In the genomic region with DNA sequence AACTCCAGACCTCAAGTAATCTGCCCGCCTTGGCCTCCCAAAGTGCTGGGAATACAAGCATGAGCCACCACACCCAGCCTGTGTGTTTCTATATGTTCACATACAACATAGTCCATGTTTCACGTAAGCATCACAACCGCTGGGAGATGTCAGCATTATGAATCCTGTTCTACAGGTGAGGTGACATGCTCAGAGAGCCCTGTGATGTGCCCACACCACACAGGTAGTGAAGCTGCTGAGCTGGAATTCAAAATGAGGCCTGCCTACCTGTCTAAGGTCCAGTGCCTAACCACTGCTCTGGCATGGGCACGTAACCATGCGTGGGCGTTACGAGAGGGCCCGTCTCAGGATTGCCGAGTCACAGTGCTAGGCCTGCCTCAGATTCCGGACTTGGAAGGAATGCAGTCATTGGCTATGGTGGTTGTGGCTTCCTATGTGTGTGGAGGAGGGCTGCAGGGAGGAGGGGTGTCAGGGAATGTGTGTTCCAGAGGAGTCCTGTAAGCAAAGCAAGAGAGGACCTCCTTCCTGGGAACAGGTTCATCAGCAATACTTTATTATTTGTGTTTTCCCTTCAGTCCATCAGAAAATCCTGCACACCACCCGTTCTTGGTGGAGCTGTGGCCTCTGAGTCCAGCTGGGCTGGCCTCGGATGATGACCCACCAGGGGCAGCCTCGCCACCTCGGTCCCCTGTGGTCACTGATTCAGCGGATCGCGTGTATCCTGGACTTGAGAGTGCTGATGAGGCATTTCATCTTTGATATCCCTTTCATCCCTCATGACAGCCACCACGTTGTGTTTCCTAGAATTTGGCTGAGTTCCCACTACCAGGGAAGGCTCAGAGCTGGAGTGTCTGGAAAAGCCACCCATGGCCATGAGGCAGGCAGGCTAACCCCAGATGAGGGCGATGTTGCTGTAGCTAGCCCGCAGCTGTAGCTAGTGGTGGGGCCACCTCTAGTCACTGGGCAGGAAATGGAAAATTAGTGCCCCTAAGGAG, we compare ENCODE assay signal across 10 cellular contexts. TPM values are rescaled to one million over a fixed set of nuclear protein-coding genes. Genes with fewer than 3 reads are reported as not detected.
DNase-seq lines count a peak whose midpoint lies in the region; ATAC-seq, FAIRE-seq and TF ChIP-seq lines count a peak whose summit lies in the region.
"Had no signal": no experiment of that assay in that cellular context is flagged by ENCODE, and none has a peak within 500 bp of the region (broad histone marks: within the 10 kb centered on the region; RNA-seq: fewer than 3 reads in every experiment).

No MANE protein-coding gene starts in this region.

- H4K20me1 ChIP-seq in endothelial cell of umbilical vein (replicated peaks; ENCODE audit: control insufficient read depth, extremely low read depth, insufficient read depth, low read length) = no peaks in the 10 kb centered on the region

- H3K36me3 ChIP-seq in endothelial cell of umbilical vein (ENCODE audit: control insufficient read depth in 2 of 2, extremely low read depth in 1 of 2, insufficient read depth in 2 of 2, low read length in 2 of 2) (no peaks in the 10 kb centered on the region), psoas muscle (ENCODE audit: insufficient read depth in 1 of 2, low read depth in 1 of 2) (no peaks in the 10 kb centered on the region)

- no peak overlapping the region for H3K9ac ChIP-seq in endothelial cell of umbilical vein (replicated peaks; ENCODE audit: extremely low read depth, insufficient read depth, low read length)

- TF ChIP-seq POLR2A in NB4 (IDR thresholded peaks at IDR 0.05; ENCODE audit: extremely low read depth, insufficient read length) (no peak), endothelial cell of umbilical vein (IDR thresholded peaks at IDR 0.05; ENCODE audit: low read depth, low read length) (no peak)

- peak; percentile 73 for DNase-seq in Daoy (ENCODE audit: low read depth)
- peak; percentile 36 for DNase-seq in NB4 (ENCODE audit: low read depth)
- no peak for DNase-seq in endothelial cell of umbilical vein (ENCODE audit: low read depth, low spot score)
- peak; percentile 37 to 57 for DNase-seq in psoas muscle
- DNase-seq in DMS79 (lab: John Stamatoyannopoulos, UW) = no peak
- DNase-seq in cortex of kidney (lab: John Stamatoyannopoulos, UW) = no peak
- DNase-seq in GM13977 (ENCODE audit: low spot score) = no peak
- no peak for DNase-seq in ureter (ENCODE audit: low spot score)
- DNase-seq: right cardiac atrium had no signal

- H3K4me3 ChIP-seq in NB4 (ENCODE audit: low read depth, low read length) = no peak overlapping the region
- H3K4me3 ChIP-seq in endothelial cell of umbilical vein (replicated peaks in 1 of 3; ENCODE audit: insufficient read depth in 1 of 3, low read depth in 1 of 3, low read length in 3 of 3) = no peak overlapping the region
- no peak overlapping the region for H3K4me3 ChIP-seq in psoas muscle

- H2AFZ ChIP-seq in endothelial cell of umbilical vein (ENCODE audit: low read depth, low read length) = no peak overlapping the region

- H3K79me2 ChIP-seq in endothelial cell of umbilical vein (ENCODE audit: control insufficient read depth, insufficient read depth, low read length) = no peaks in the 10 kb centered on the region

- H3K27ac ChIP-seq in endothelial cell of umbilical vein (ENCODE audit: insufficient read depth, low read depth, low read length) = no peak overlapping the region
- H3K27ac ChIP-seq in psoas muscle = peak overlapping the region; percentile 78

- TF ChIP-seq CTCF in NB4 (IDR thresholded peaks at IDR 0.05; ENCODE audit: low read depth, low read length) = no peak
- no peak for TF ChIP-seq CTCF in endothelial cell of umbilical vein (IDR thresholded peaks at IDR 0.05; ENCODE audit: extremely low read depth in 1 of 2, insufficient read depth in 1 of 2, low read depth in 1 of 2, low read length in 2 of 2)
- no peak for TF ChIP-seq CTCF in psoas muscle (IDR thresholded peaks at IDR 0.05)
- TF ChIP-seq CTCF in GM13977 (IDR thresholded peaks at IDR 0.05; ENCODE audit: extremely low read depth, insufficient read depth, missing control alignments) = no peak

- in situ Hi-C loops in GM13977 (cut with MboI; ENCODE audit: low pct_unique_long_range_greater_than_20kb, low sequenced_read_pairs, unreplicated experiment) = no loop called here

- intact Hi-C loops in endothelial cell of umbilical vein (cut with micrococcal nuclease) (no loop called here), psoas muscle (cut with DNase I) (no loop called here)

- no peak overlapping the region for H3K4me2 ChIP-seq in endothelial cell of umbilical vein (ENCODE audit: insufficient read depth, low read length)

- H3K9me3 ChIP-seq in endothelial cell of umbilical vein (replicated peaks; ENCODE audit: control insufficient read depth, insufficient read depth, low read length) (no peaks in the 10 kb centered on the region), psoas muscle (no peaks in the 10 kb centered on the region)

- CTCF ChIA-PET in endothelial cell of umbilical vein (lab: Charles Lee) = interaction anchor here (1.3 to 1.5 kb wide), 2 partner anchors 9 to 28 kb away, joined by 3 to 5 read pairs; no protein-coding TSS in a partner anchor

- H3K27me3 ChIP-seq in endothelial cell of umbilical vein (ENCODE audit: control insufficient read depth in 2 of 2, insufficient read depth in 2 of 2, low read length in 2 of 2) (no peaks in the 10 kb centered on the region), psoas muscle (ENCODE audit: insufficient read depth in 3 of 3, low read length in 2 of 3) (no peaks in the 10 kb centered on the region)

- peak; percentile 28 for FAIRE-seq in endothelial cell of umbilical vein (lab: Jason Lieb, UNC)

- H3K4me1 ChIP-seq in endothelial cell of umbilical vein (ENCODE audit: control insufficient read depth, extremely low read depth, insufficient read depth, low read length) (no peaks in the 10 kb centered on the region), psoas muscle (peaks cover 57% of the 10 kb centered on the region)

- no peaks in the 10 kb centered on the region for H3K9me1 ChIP-seq in endothelial cell of umbilical vein (replicated peaks; ENCODE audit: control insufficient read depth, extremely low read depth, insufficient read depth, low read length)

- POLR2A ChIA-PET in endothelial cell of umbilical vein (lab: Charles Lee) = no interaction called here

- WGBS in psoas muscle, 3 donors = 53 to 67% (median 61%) methylated on average over 20 of the region's 20 CpGs

- dilution Hi-C loops in endothelial cell of umbilical vein (cut with MboI; ENCODE audit: extremely low pct_ligation_motif_present, low sequenced_read_pairs) = no loop called here

- peak; percentile 22 to 78 (median 54) for ATAC-seq in psoas muscle
- ATAC-seq: right cardiac atrium, Right ventricle myocardium inferior had no signal

- no TSS peak for BruUV-seq in endothelial cell of umbilical vein (replicated peaks; lab: Mats Ljungman, UMichigan)

TF ChIP-seq in endothelial cell of umbilical vein, 7 proteins besides CTCF, POLR2A, EP300 and RAD21:
- TF ChIP-seq, protein P1, sequence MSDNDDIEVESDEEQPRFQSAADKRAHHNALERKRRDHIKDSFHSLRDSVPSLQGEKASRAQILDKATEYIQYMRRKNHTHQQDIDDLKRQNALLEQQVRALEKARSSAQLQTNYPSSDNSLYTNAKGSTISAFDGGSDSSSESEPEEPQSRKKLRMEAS (IDR thresholded peaks at IDR 0.05; ENCODE audit: insufficient read depth, insufficient read length) = no peak
- TF ChIP-seq FOS (IDR thresholded peaks at IDR 0.05; ENCODE audit: borderline replicate concordance, insufficient read depth, low read length) = no peak
- TF ChIP-seq GATA2 (IDR thresholded peaks at IDR 0.05; ENCODE audit: insufficient read depth, insufficient read length, low read depth, low read length) = no peak
- TF ChIP-seq MYC (IDR thresholded peaks at IDR 0.05; ENCODE audit: low read depth, low read length) = no peak
- TF ChIP-seq POLR2AphosphoS5 (IDR thresholded peaks at IDR 0.05; ENCODE audit: insufficient read depth, low read depth, low read length) = no peak
- no peak for TF ChIP-seq EZH2 (IDR thresholded peaks at IDR 0.05; ENCODE audit: borderline replicate concordance, low read depth, low read length, severe bottlenecking)
- TF ChIP-seq JUN (IDR thresholded peaks at IDR 0.05; ENCODE audit: borderline replicate concordance, insufficient read depth, insufficient read length, low read depth) = no peak
TF ChIP-seq in endothelial cell of umbilical vein: peak in this region for 0.

RNA-seq across cellular contexts. Expression of a gene that starts 31.1 kb away (rescaled TPM):
- total RNA-seq in Daoy (2014; rRNA removed; shearing (Covaris generic)) = 7.7 and 8.9 TPM in 2 replicates
- total RNA-seq in endothelial cell of umbilical vein (11.0 and 13.0 TPM in 2 replicates), psoas muscle (100 to 1,000 TPM in 1 of 4 donors, 10 to 100 TPM in 3; 47.9 to 150 (median 90.9) TPM), ureter (62.8 TPM)
- polyA plus RNA-seq in endothelial cell of umbilical vein (2.4 and 3.4 TPM in 2 replicates), psoas muscle (100 to 1,000 TPM in 1 of 3 donors, 10 to 100 TPM in 2; 14.3 to 229 (median 61.0) TPM)
- 4.3 and 5.7 TPM in 2 replicates for polyA plus RNA-seq in endothelial cell of umbilical vein (2011; cell fraction: cytosol; rRNA removed)
- polyA plus RNA-seq in endothelial cell of umbilical vein (2011; cell fraction: nucleus; rRNA removed) = 6.9 and 9.8 TPM in 2 replicates
- 7.2 and 9.5 TPM in 2 replicates for polyA plus RNA-seq in endothelial cell of umbilical vein (2012)
- 12.5 and 13.1 TPM in 2 replicates for polyA minus RNA-seq in endothelial cell of umbilical vein
- 37.8 TPM for polyA minus RNA-seq in endothelial cell of umbilical vein (2011; cell fraction: cytosol; rRNA and poly(A)+ RNA removed)
- polyA minus RNA-seq in endothelial cell of umbilical vein (2011; cell fraction: nucleus; rRNA and poly(A)+ RNA removed) = 5.6 TPM in 2 replicates

Comparison
In these comparisons a context has a peak if more than half of its experiments do, and no peak if none do; other contexts are left out.
1. DNase-seq: peak in Daoy (single experiment), NB4 (single experiment) and psoas muscle (2 of 2); none in endothelial cell of umbilical vein (single experiment), DMS79 (single experiment), cortex of kidney (single experiment), GM13977 (single experiment) and ureter (single experiment).